In the genomic region with DNA sequence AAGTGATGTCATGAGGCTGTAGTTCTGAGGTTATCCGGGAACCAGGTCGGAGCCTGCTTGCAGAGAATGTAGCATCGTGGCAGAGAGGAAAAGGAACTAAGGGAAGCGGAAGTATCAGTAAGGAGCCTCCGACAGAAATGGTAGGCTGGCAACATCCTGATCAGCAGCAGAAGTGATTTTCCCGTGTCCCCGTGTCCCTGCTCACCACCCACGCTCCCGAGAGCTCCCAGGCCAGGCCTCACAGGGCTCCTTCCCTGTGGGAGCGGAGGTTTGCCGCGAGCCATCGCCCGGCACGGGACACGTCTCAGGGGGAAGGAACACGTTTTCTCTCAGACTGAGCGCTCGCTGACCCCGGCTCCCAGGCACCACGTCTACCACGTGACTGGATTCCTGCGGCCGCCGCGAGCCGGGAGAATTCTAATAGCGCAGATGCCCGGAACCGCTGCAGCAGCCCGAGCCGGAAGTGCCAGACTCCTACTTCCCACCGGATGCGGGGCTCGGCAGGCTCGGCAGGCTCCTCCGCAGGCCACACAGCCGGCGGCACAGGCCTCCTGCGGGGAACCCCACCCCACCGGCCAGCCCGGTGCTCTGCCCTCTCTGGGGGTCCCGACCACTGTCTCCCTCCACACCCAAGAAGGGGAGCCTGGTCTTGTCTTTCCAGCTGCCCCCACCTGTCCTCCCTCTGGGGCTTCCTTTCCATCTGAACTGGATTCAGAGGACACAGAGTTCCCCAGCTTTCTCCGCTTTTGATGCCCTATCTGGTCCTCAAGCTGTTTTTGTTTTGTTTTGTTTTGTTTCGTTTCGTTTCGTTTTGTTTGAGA, we compare ENCODE assay signal across 8 cellular contexts.
A peak's percentile ranks its signal among the peaks of the same experiment; 100 is the strongest.
DNase-seq lines count a peak whose midpoint lies in the region; ATAC-seq, FAIRE-seq and TF ChIP-seq lines count a peak whose summit lies in the region.

No MANE protein-coding gene starts in this region.

- peaks cover 14% of the 10 kb centered on the region for H3K4me1 Mint-ChIP-seq in activated CD8-positive, alpha-beta T cell treated with anti-CD3 and anti-CD28 coated beads for 36 hours (ENCODE audit: low read depth)
- peaks cover 25% of the 10 kb centered on the region for H3K4me1 Mint-ChIP-seq in stimulated activated effector memory CD8-positive, alpha-beta T cell treated with anti-CD3 and anti-CD28 coated beads, Interleukin-12 subunit alpha, Interleukin-12 subunit beta, amount 100 ng/mL, for 72 hours

- ATAC-seq in HG03432 (IDR thresholded peaks at IDR 0.05; ENCODE audit: unreplicated experiment): peak; percentile 74
- ATAC-seq in activated CD8-positive, alpha-beta T cell treated with anti-CD3 and anti-CD28 coated beads for 36 hours: peak; percentile 63
- ATAC-seq in stimulated activated effector memory CD8-positive, alpha-beta T cell treated with anti-CD3 and anti-CD28 coated beads, Interleukin-12 subunit alpha, Interleukin-12 subunit beta, amount 100 ng/mL, for 72 hours: peak; percentile 72
- no peak for ATAC-seq in HG02840 (IDR thresholded peaks at IDR 0.05; ENCODE audit: low FRiP score, unreplicated experiment)

- peak overlapping the region; percentile 68 for H3K4me2 ChIP-seq in endothelial cell of umbilical vein (ENCODE audit: insufficient read depth, low read length)

- peak overlapping the region; percentile 37 for H3K9ac ChIP-seq in endothelial cell of umbilical vein (replicated peaks; ENCODE audit: extremely low read depth, insufficient read depth, low read length)

- H3K36me3 Mint-ChIP-seq in activated CD8-positive, alpha-beta T cell treated with anti-CD3 and anti-CD28 coated beads for 36 hours (ENCODE audit: low read depth): no peaks in the 10 kb centered on the region
- peaks cover 28% of the 10 kb centered on the region for H3K36me3 Mint-ChIP-seq in stimulated activated effector memory CD8-positive, alpha-beta T cell treated with anti-CD3 and anti-CD28 coated beads, Interleukin-12 subunit alpha, Interleukin-12 subunit beta, amount 100 ng/mL, for 72 hours

- TF ChIP-seq CTCF in GM12864 (IDR thresholded peaks at IDR 0.05; ENCODE audit: low read depth, low read length, missing control alignments) (no peak), endothelial cell of umbilical vein (IDR thresholded peaks at IDR 0.05; ENCODE audit: extremely low read depth in 1 of 2, insufficient read depth in 1 of 2, low read depth in 1 of 2, low read length in 2 of 2) (no peak)
- no peak for TF ChIP-seq CTCF in activated CD8-positive, alpha-beta T cell treated with anti-CD3 and anti-CD28 coated beads for 36 hours (IDR thresholded peaks at IDR 0.05)

- peak; percentile 90 for FAIRE-seq in endothelial cell of umbilical vein (lab: Jason Lieb, UNC)

- no peaks in the 10 kb centered on the region for H3K9me3 ChIP-seq in endothelial cell of umbilical vein (replicated peaks; ENCODE audit: control insufficient read depth, insufficient read depth, low read length)

- H3K4me3 ChIP-seq in GM12864 (ENCODE audit: low read depth, low read length) (peak overlapping the region; percentile 67), endothelial cell of umbilical vein (replicated peaks in 1 of 3; ENCODE audit: insufficient read depth in 1 of 3, low read depth in 1 of 3, low read length in 3 of 3) (peak overlapping the region in 2 of 3 experiments; percentile 12 to 35)

- BruUV-seq in endothelial cell of umbilical vein (replicated peaks; lab: Mats Ljungman, UMichigan): TSS peak; percentile 96

- intact Hi-C loops in activated CD8-positive, alpha-beta T cell treated with anti-CD3 and anti-CD28 coated beads for 36 hours (cut with micrococcal nuclease): loop anchor here (10.0 kb wide), 1 partner anchor 202 kb away; no protein-coding TSS in a partner anchor
- intact Hi-C loops in endothelial cell of umbilical vein (cut with micrococcal nuclease): loop anchor here (1.0 kb wide), 4 partner anchors 34 to 158 kb away; a partner anchor contains a TSS

- dilution Hi-C loops in endothelial cell of umbilical vein (cut with MboI; ENCODE audit: extremely low pct_ligation_motif_present, low sequenced_read_pairs): no loop called here

- H3K4me1 ChIP-seq in endothelial cell of umbilical vein (ENCODE audit: control insufficient read depth, extremely low read depth, insufficient read depth, low read length): peaks cover 11% of the 10 kb centered on the region

- H4K20me1 ChIP-seq in endothelial cell of umbilical vein (replicated peaks; ENCODE audit: control insufficient read depth, extremely low read depth, insufficient read depth, low read length): no peaks in the 10 kb centered on the region

- CTCF ChIA-PET in activated CD8-positive, alpha-beta T cell treated with anti-CD3 and anti-CD28 coated beads for 36 hours (lab: Charles Lee): interaction anchor here (0.6 to 6.5 kb wide), 5 partner anchors 10 to 200 kb away, joined by 3 to 55 read pairs (median 3); no protein-coding TSS in a partner anchor
- CTCF ChIA-PET in endothelial cell of umbilical vein (lab: Charles Lee): interaction anchor here (2.5 kb wide), 1 partner anchor 45 kb away, joined by 10 read pairs; no protein-coding TSS in a partner anchor

- H3K9me3 Mint-ChIP-seq in activated CD8-positive, alpha-beta T cell treated with anti-CD3 and anti-CD28 coated beads for 36 hours: no peaks in the 10 kb centered on the region
- no peaks in the 10 kb centered on the region for H3K9me3 Mint-ChIP-seq in stimulated activated effector memory CD8-positive, alpha-beta T cell treated with anti-CD3 and anti-CD28 coated beads, Interleukin-12 subunit alpha, Interleukin-12 subunit beta, amount 100 ng/mL, for 72 hours

- H3K36me3 ChIP-seq in endothelial cell of umbilical vein (ENCODE audit: control insufficient read depth in 2 of 2, extremely low read depth in 1 of 2, insufficient read depth in 2 of 2, low read length in 2 of 2): no peaks in the 10 kb centered on the region

- peak overlapping the region; percentile 47 for H3K27ac ChIP-seq in endothelial cell of umbilical vein (ENCODE audit: insufficient read depth, low read depth, low read length)

- H2AFZ ChIP-seq in endothelial cell of umbilical vein (ENCODE audit: low read depth, low read length): peak overlapping the region; percentile 65

- peak; percentile 89 for TF ChIP-seq POLR2A in endothelial cell of umbilical vein (IDR thresholded peaks at IDR 0.05; ENCODE audit: low read depth, low read length)

- H3K27me3 ChIP-seq in endothelial cell of umbilical vein (ENCODE audit: control insufficient read depth in 2 of 2, insufficient read depth in 2 of 2, low read length in 2 of 2): no peaks in the 10 kb centered on the region

- no peaks in the 10 kb centered on the region for H3K9me1 ChIP-seq in endothelial cell of umbilical vein (replicated peaks; ENCODE audit: control insufficient read depth, extremely low read depth, insufficient read depth, low read length)

- POLR2A ChIA-PET in activated CD8-positive, alpha-beta T cell treated with anti-CD3 and anti-CD28 coated beads for 36 hours (lab: Charles Lee): interaction anchor here (1.0 kb wide), 2 partner anchors 12 to 22 kb away, joined by 3 to 4 read pairs; no protein-coding TSS in a partner anchor
- POLR2A ChIA-PET in endothelial cell of umbilical vein (lab: Charles Lee): no interaction called here

- DNase-seq in GM12864 (ENCODE audit: low read depth) (no peak), endothelial cell of umbilical vein (ENCODE audit: low read depth, low spot score) (peak; percentile 77), mucosa of gallbladder (ENCODE audit: low spot score) (peak; percentile 88), NCI-H748 treated with DMSO at 0.1 percent for 48 hours (lab: John Stamatoyannopoulos, UW) (no peak)
- DNase-seq in activated CD8-positive, alpha-beta T cell treated with anti-CD3 and anti-CD28 coated beads for 36 hours: peak; percentile 68
- peak; percentile 23 to 72 for DNase-seq in stimulated activated effector memory CD8-positive, alpha-beta T cell treated with anti-CD3 and anti-CD28 coated beads, Interleukin-12 subunit alpha, Interleukin-12 subunit beta, amount 100 ng/mL, for 72 hours (ENCODE audit: low spot score in 2 of 2)

- peak overlapping the region; percentile 79 for H3K4me3 Mint-ChIP-seq in activated CD8-positive, alpha-beta T cell treated with anti-CD3 and anti-CD28 coated beads for 36 hours
- H3K4me3 Mint-ChIP-seq in stimulated activated effector memory CD8-positive, alpha-beta T cell treated with anti-CD3 and anti-CD28 coated beads, Interleukin-12 subunit alpha, Interleukin-12 subunit beta, amount 100 ng/mL, for 72 hours: peak overlapping the region; percentile 82

- no peaks in the 10 kb centered on the region for H3K79me2 ChIP-seq in endothelial cell of umbilical vein (ENCODE audit: control insufficient read depth, insufficient read depth, low read length)

- peaks cover 6% of the 10 kb centered on the region for H3K27me3 Mint-ChIP-seq in activated CD8-positive, alpha-beta T cell treated with anti-CD3 and anti-CD28 coated beads for 36 hours

- peak overlapping the region; percentile 91 for H3K27ac Mint-ChIP-seq in activated CD8-positive, alpha-beta T cell treated with anti-CD3 and anti-CD28 coated beads for 36 hours
- H3K27ac Mint-ChIP-seq in stimulated activated effector memory CD8-positive, alpha-beta T cell treated with anti-CD3 and anti-CD28 coated beads, Interleukin-12 subunit alpha, Interleukin-12 subunit beta, amount 100 ng/mL, for 72 hours: peak overlapping the region; percentile 92

TF ChIP-seq in endothelial cell of umbilical vein, 7 proteins besides CTCF, POLR2A, EP300 and RAD21:
- no peak for TF ChIP-seq MYC (IDR thresholded peaks at IDR 0.05; ENCODE audit: low read depth, low read length)
- TF ChIP-seq, protein P1, sequence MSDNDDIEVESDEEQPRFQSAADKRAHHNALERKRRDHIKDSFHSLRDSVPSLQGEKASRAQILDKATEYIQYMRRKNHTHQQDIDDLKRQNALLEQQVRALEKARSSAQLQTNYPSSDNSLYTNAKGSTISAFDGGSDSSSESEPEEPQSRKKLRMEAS (IDR thresholded peaks at IDR 0.05; ENCODE audit: insufficient read depth, insufficient read length): peak; percentile 85
- no peak for TF ChIP-seq JUN (IDR thresholded peaks at IDR 0.05; ENCODE audit: borderline replicate concordance, insufficient read depth, insufficient read length, low read depth)
- TF ChIP-seq POLR2AphosphoS5 (IDR thresholded peaks at IDR 0.05; ENCODE audit: insufficient read depth, low read depth, low read length): peak; percentile 96
TF ChIP-seq in endothelial cell of umbilical vein: peak in this region for 2.

Comparison
In these comparisons a context has a peak if more than half of its experiments do, and no peak if none do; other contexts are left out.
1. DNase-seq: peak in activated CD8-positive, alpha-beta T cell treated with anti-CD3 and anti-CD28 coated beads for 36 hours (single experiment), endothelial cell of umbilical vein (single experiment), mucosa of gallbladder (single experiment) and stimulated activated effector memory CD8-positive, alpha-beta T cell treated with anti-CD3 and anti-CD28 coated beads, Interleukin-12 subunit alpha, Interleukin-12 subunit beta, amount 100 ng/mL, for 72 hours (2 of 2); none in GM12864 (single experiment) and NCI-H748 treated with DMSO at 0.1 percent for 48 hours (single experiment).